ENCODE assay signal across 1 cellular context in genomic region chr2:19580830-19581229, GRCh38.
TF ChIP-seq lines count a peak whose summit lies in the region.

No MANE protein-coding gene starts in this region.

TF ChIP-seq in GM23338, 12 proteins besides CTCF, POLR2A, EP300 and RAD21 (continued from another document):
- no peak for TF ChIP-seq ZNF462 (CRISPR knock-in tag; IDR thresholded peaks at IDR 0.05)
- TF ChIP-seq ETS1 (IDR thresholded peaks at IDR 0.05): no peak
- no peak for TF ChIP-seq CREB1 (CRISPR knock-in tag; IDR thresholded peaks at IDR 0.05; ENCODE audit: low read depth)
- TF ChIP-seq EZH2 (IDR thresholded peaks at IDR 0.05; ENCODE audit: low read depth, unreplicated experiment): no peak
- no peak for TF ChIP-seq STAT1 (IDR thresholded peaks at IDR 0.05; ENCODE audit: unreplicated experiment)
- no peak for TF ChIP-seq POLR2AphosphoS5 (IDR thresholded peaks at IDR 0.05; ENCODE audit: low read depth)
- no peak for TF ChIP-seq ZNF331 (CRISPR knock-in tag; IDR thresholded peaks at IDR 0.05; ENCODE audit: low read depth)
- TF ChIP-seq REST (IDR thresholded peaks at IDR 0.05; ENCODE audit: unreplicated experiment): no peak
TF ChIP-seq in GM23338: peak in this region for 0.
